In genomic region chr2:19786408-19787058, GRCh38 we compare ENCODE assay signal across 1 cellular context.
TF ChIP-seq lines count a peak whose summit lies in the region.

No MANE protein-coding gene starts in this region.

TF ChIP-seq in K562, 482 proteins besides CTCF, POLR2A, EP300 and RAD21 (continued from another document and continues in another):
- TF ChIP-seq PHF20 (IDR thresholded peaks at IDR 0.05; ENCODE audit: partially characterized antibody) (no peak), LCOR (CRISPR knock-in tag; IDR thresholded peaks at IDR 0.05) (0 out of 2 replicates have a peak, but pooled peaks have one; percentile 22), CHCHD3 (CRISPR knock-in tag; IDR thresholded peaks at IDR 0.05) (no peak), EHMT2 (IDR thresholded peaks at IDR 0.05) (peak; percentile 93), ZNF583 (CRISPR knock-in tag; IDR thresholded peaks at IDR 0.05) (no peak), JUN (IDR thresholded peaks at IDR 0.05; ENCODE audit: borderline replicate concordance, low read depth, low read length) (peak; percentile 69; the same call in 1 of the 2 replicates), JUN (CRISPR knock-in tag; IDR thresholded peaks at IDR 0.05; ENCODE audit: borderline replicate concordance) (no peak), GTF2A2 (tag; IDR thresholded peaks at IDR 0.05) (no peak), GATA2 (CRISPR knock-in tag; IDR thresholded peaks at IDR 0.05) (no peak), CSDE1 (IDR thresholded peaks at IDR 0.05) (no peak), ZNF449 (CRISPR knock-in tag; IDR thresholded peaks at IDR 0.05) (no peak), KLF10 (CRISPR knock-in tag; IDR thresholded peaks at IDR 0.05) (no peak), FOS (IDR thresholded peaks at IDR 0.05; ENCODE audit: extremely low read depth, insufficient read length) (peak; percentile 6), ZEB2 (IDR thresholded peaks at IDR 0.05) (no peak), WHSC1 (IDR thresholded peaks at IDR 0.05; ENCODE audit: low read length) (no peak), KLF1 (tag; IDR thresholded peaks at IDR 0.05) (no peak), POU5F1 (IDR thresholded peaks at IDR 0.05; ENCODE audit: borderline replicate concordance, low read depth, low read length, partially characterized antibody) (no peak), ZNF347 (CRISPR knock-in tag; IDR thresholded peaks at IDR 0.05; ENCODE audit: low read depth) (no peak), ZNF655 (CRISPR knock-in tag; IDR thresholded peaks at IDR 0.05) (no peak), POLR3G (IDR thresholded peaks at IDR 0.05; ENCODE audit: extremely low read depth, insufficient read length, insufficient replicate concordance) (no peak), ZNF282 (CRISPR knock-in tag; IDR thresholded peaks at IDR 0.05) (no peak), BCOR (IDR thresholded peaks at IDR 0.05) (no peak), RFX5 (IDR thresholded peaks at IDR 0.05; ENCODE audit: low read depth, low read length) (no peak), ZNF165 (CRISPR knock-in tag; IDR thresholded peaks at IDR 0.05; ENCODE audit: borderline replicate concordance) (no peak), FOXJ3 (CRISPR knock-in tag; IDR thresholded peaks at IDR 0.05) (no peak), ESRRA (IDR thresholded peaks at IDR 0.05; ENCODE audit: borderline replicate concordance, low read depth) (no peak; the same call in 1 of the 2 replicates), CHD2 (IDR thresholded peaks at IDR 0.05; ENCODE audit: low read depth, low read length) (no peak), CBFA2T2 (conservative IDR thresholded peaks at IDR 0.05) (no peak), RBM22 (IDR thresholded peaks at IDR 0.05; ENCODE audit: low read depth, low read length, poor library complexity, severe bottlenecking) (no peak), ZNF507 (tag; conservative IDR thresholded peaks at IDR 0.05) (no peak), CCNT2 (IDR thresholded peaks at IDR 0.05; ENCODE audit: borderline replicate concordance, extremely low read depth, insufficient read length, low read depth, low read length) (peak; percentile 24), ASH1L (IDR thresholded peaks at IDR 0.05; ENCODE audit: borderline replicate concordance, low read depth, partially characterized antibody) (no peak), ZNF41 (CRISPR knock-in tag; conservative IDR thresholded peaks at IDR 0.05) (no peak), ZNF764 (CRISPR knock-in tag; IDR thresholded peaks at IDR 0.05; ENCODE audit: low read depth) (no peak), STAT5B (CRISPR knock-in tag; IDR thresholded peaks at IDR 0.05) (no peak), TFAM (CRISPR knock-in tag; conservative IDR thresholded peaks at IDR 0.05) (no peak), JUND (IDR thresholded peaks at IDR 0.05; ENCODE audit: borderline replicate concordance, low read depth, low read length) (peak; percentile 88), JUND (tag; IDR thresholded peaks at IDR 0.05; ENCODE audit: borderline replicate concordance, low read depth, low read length) (peak; percentile 89; the same call in 2 of the 3 replicates), HINFP (tag; conservative IDR thresholded peaks at IDR 0.05; ENCODE audit: low read depth) (0 out of 2 replicates have a peak, but pooled peaks have one; percentile 34), OTX1 (CRISPR knock-in tag; IDR thresholded peaks at IDR 0.05) (no peak), CBX8 (IDR thresholded peaks at IDR 0.05; ENCODE audit: borderline replicate concordance, extremely low read depth, low read depth, low read length, poor library complexity, severe bottlenecking) (no peak), NBN (IDR thresholded peaks at IDR 0.05; ENCODE audit: low read depth) (no peak), SMARCA4 (IDR thresholded peaks at IDR 0.05) (peak; percentile 90), ZNF644 (tag; IDR thresholded peaks at IDR 0.05; ENCODE audit: low read depth) (0 out of 2 replicates have a peak, but pooled peaks have one; percentile 2), PHF8 (IDR thresholded peaks at IDR 0.05; ENCODE audit: borderline replicate concordance, low read length) (no peak; the same call in 1 of the 2 replicates), MNT (conservative IDR thresholded peaks at IDR 0.05) (no peak; a peak in 1 of 4 replicates), SRSF1 (IDR thresholded peaks at IDR 0.05; ENCODE audit: low read depth, low read length) (no peak), ZNF316 (IDR thresholded peaks at IDR 0.05) (peak; percentile 100), SIX5 (IDR thresholded peaks at IDR 0.05; ENCODE audit: borderline replicate concordance in 1 of 2, insufficient read depth in 1 of 2, low read depth in 1 of 2, low read length in 2 of 2) (no peak), MCM3 (IDR thresholded peaks at IDR 0.05) (no peak), RBM15 (IDR thresholded peaks at IDR 0.05; ENCODE audit: insufficient read depth, low read length) (no peak), ZNF354B (CRISPR knock-in tag; IDR thresholded peaks at IDR 0.05) (no peak), ZNF143 (CRISPR knock-in tag; IDR thresholded peaks at IDR 0.05) (no peak), TRIM24 (IDR thresholded peaks at IDR 0.05) (peak; percentile 41 to 72; a peak in 2 of 4 replicates), ZNF121 (CRISPR knock-in tag; conservative IDR thresholded peaks at IDR 0.05) (no peak)
- TF ChIP-seq, protein P1, sequence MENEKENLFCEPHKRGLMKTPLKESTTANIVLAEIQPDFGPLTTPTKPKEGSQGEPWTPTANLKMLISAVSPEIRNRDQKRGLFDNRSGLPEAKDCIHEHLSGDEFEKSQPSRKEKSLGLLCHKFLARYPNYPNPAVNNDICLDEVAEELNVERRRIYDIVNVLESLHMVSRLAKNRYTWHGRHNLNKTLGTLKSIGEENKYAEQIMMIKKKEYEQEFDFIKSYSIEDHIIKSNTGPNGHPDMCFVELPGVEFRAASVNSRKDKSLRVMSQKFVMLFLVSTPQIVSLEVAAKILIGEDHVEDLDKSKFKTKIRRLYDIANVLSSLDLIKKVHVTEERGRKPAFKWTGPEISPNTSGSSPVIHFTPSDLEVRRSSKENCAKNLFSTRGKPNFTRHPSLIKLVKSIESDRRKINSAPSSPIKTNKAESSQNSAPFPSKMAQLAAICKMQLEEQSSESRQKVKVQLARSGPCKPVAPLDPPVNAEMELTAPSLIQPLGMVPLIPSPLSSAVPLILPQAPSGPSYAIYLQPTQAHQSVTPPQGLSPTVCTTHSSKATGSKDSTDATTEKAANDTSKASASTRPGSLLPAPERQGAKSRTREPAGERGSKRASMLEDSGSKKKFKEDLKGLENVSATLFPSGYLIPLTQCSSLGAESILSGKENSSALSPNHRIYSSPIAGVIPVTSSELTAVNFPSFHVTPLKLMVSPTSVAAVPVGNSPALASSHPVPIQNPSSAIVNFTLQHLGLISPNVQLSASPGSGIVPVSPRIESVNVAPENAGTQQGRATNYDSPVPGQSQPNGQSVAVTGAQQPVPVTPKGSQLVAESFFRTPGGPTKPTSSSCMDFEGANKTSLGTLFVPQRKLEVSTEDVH (IDR thresholded peaks at IDR 0.05; ENCODE audit: low read depth, partially characterized antibody), result no peak
- TF ChIP-seq, protein P2, sequence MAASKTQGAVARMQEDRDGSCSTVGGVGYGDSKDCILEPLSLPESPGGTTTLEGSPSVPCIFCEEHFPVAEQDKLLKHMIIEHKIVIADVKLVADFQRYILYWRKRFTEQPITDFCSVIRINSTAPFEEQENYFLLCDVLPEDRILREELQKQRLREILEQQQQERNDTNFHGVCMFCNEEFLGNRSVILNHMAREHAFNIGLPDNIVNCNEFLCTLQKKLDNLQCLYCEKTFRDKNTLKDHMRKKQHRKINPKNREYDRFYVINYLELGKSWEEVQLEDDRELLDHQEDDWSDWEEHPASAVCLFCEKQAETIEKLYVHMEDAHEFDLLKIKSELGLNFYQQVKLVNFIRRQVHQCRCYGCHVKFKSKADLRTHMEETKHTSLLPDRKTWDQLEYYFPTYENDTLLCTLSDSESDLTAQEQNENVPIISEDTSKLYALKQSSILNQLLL (CRISPR knock-in tag; IDR thresholded peaks at IDR 0.05; ENCODE audit: borderline replicate concordance), result no peak
- TF ChIP-seq, protein P3, sequence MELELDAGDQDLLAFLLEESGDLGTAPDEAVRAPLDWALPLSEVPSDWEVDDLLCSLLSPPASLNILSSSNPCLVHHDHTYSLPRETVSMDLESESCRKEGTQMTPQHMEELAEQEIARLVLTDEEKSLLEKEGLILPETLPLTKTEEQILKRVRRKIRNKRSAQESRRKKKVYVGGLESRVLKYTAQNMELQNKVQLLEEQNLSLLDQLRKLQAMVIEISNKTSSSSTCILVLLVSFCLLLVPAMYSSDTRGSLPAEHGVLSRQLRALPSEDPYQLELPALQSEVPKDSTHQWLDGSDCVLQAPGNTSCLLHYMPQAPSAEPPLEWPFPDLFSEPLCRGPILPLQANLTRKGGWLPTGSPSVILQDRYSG (tag; conservative IDR thresholded peaks at IDR 0.05; ENCODE audit: low read depth), result peak; percentile 88
- TF ChIP-seq, protein P4, sequence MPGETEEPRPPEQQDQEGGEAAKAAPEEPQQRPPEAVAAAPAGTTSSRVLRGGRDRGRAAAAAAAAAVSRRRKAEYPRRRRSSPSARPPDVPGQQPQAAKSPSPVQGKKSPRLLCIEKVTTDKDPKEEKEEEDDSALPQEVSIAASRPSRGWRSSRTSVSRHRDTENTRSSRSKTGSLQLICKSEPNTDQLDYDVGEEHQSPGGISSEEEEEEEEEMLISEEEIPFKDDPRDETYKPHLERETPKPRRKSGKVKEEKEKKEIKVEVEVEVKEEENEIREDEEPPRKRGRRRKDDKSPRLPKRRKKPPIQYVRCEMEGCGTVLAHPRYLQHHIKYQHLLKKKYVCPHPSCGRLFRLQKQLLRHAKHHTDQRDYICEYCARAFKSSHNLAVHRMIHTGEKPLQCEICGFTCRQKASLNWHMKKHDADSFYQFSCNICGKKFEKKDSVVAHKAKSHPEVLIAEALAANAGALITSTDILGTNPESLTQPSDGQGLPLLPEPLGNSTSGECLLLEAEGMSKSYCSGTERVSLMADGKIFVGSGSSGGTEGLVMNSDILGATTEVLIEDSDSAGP (CRISPR knock-in tag; IDR thresholded peaks at IDR 0.05), result no peak
- TF ChIP-seq, protein P5, sequence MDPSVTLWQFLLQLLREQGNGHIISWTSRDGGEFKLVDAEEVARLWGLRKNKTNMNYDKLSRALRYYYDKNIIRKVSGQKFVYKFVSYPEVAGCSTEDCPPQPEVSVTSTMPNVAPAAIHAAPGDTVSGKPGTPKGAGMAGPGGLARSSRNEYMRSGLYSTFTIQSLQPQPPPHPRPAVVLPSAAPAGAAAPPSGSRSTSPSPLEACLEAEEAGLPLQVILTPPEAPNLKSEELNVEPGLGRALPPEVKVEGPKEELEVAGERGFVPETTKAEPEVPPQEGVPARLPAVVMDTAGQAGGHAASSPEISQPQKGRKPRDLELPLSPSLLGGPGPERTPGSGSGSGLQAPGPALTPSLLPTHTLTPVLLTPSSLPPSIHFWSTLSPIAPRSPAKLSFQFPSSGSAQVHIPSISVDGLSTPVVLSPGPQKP (CRISPR knock-in tag; IDR thresholded peaks at IDR 0.05), result no peak
- TF ChIP-seq, protein P6, sequence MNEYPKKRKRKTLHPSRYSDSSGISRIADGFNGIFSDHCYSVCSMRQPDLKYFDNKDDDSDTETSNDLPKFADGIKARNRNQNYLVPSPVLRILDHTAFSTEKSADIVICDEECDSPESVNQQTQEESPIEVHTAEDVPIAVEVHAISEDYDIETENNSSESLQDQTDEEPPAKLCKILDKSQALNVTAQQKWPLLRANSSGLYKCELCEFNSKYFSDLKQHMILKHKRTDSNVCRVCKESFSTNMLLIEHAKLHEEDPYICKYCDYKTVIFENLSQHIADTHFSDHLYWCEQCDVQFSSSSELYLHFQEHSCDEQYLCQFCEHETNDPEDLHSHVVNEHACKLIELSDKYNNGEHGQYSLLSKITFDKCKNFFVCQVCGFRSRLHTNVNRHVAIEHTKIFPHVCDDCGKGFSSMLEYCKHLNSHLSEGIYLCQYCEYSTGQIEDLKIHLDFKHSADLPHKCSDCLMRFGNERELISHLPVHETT (CRISPR knock-in tag; conservative IDR thresholded peaks at IDR 0.05 in 1 of 2, IDR thresholded peaks at IDR 0.05 in 1 of 2), result peak in 1 of 2 experiments; percentile 76; a peak in 2 of 4 replicates
